ENCODE assay signal across 11 cellular contexts in genomic region chr3:192068464-192069254, GRCh38.
DNase-seq lines count a peak whose midpoint lies in the region; ATAC-seq and TF ChIP-seq lines count a peak whose summit lies in the region.
"Had no signal": no experiment of that assay in that cellular context is flagged by ENCODE, and none has a peak within 500 bp of the region (broad histone marks: within the 10 kb centered on the region; RNA-seq: fewer than 3 reads in every experiment).

No MANE protein-coding gene starts in this region.

- H3K4me3 Mint-ChIP-seq in neural progenitor cell, result no peak overlapping the region

- H3K9me3 ChIP-seq in neural progenitor cell (ENCODE audit: low read depth), result no peaks in the 10 kb centered on the region
- H3K9me3 ChIP-seq: spleen had no signal

- no peak overlapping the region for H3K27ac ChIP-seq in neural progenitor cell
- H3K27ac ChIP-seq: RWPE1, spleen had no signal

- H3K4me3 ChIP-seq in neural progenitor cell, result no peak overlapping the region
- H3K4me3 ChIP-seq: spleen had no signal

- peaks cover 9% of the 10 kb centered on the region for H3K36me3 Mint-ChIP-seq in neural progenitor cell

- H3K79me2 ChIP-seq in neural progenitor cell (ENCODE audit: low read depth), result no peaks in the 10 kb centered on the region

- H3K4me1 ChIP-seq in neural progenitor cell, result peaks cover 17% of the 10 kb centered on the region
- H3K4me1 ChIP-seq: spleen had no signal

- DNase-seq in neural progenitor cell (ENCODE audit: low spot score) (no peak), NOMO-1 treated with DMSO at 0.1 percent for 48 hours (lab: John Stamatoyannopoulos, UW; ENCODE audit: unreplicated experiment) (no peak)
- no peak for DNase-seq in activated CD4-positive, alpha-beta T cell treated with anti-CD3 and anti-CD28 coated beads, Interleukin-2, amount 50 U/mL, for 48 hours
- no peak for DNase-seq in activated T-cell treated with anti-CD3 and anti-CD28 coated beads, Interleukin-2, amount 50 U/mL, for 48 hours
- DNase-seq: anterior cingulate cortex, foreskin melanocyte, spleen had no signal

- H3F3A ChIP-seq in neural progenitor cell (ENCODE audit: low read depth), result peaks cover 15% of the 10 kb centered on the region

- peaks cover 12% of the 10 kb centered on the region for H3K4me1 Mint-ChIP-seq in neural progenitor cell

- no peak overlapping the region for H3K4me2 ChIP-seq in neural progenitor cell

- no peak overlapping the region for H3K9ac ChIP-seq in neural progenitor cell

- H4K20me1 ChIP-seq in neural progenitor cell (ENCODE audit: low read depth), result no peaks in the 10 kb centered on the region

- no peaks in the 10 kb centered on the region for H3K36me3 ChIP-seq in neural progenitor cell
- H3K36me3 ChIP-seq: spleen had no signal

- no peak overlapping the region for H3K27ac Mint-ChIP-seq in neural progenitor cell

- H3K27me3 Mint-ChIP-seq in neural progenitor cell (ENCODE audit: insufficient read depth, low read depth), result peaks cover 2% of the 10 kb centered on the region

- TF ChIP-seq CTCF in neural progenitor cell (IDR thresholded peaks at IDR 0.05), result no peak

- H3K9me3 Mint-ChIP-seq in neural progenitor cell, result peaks cover 22% of the 10 kb centered on the region

- peak overlapping the region; percentile 27 for H2AFZ ChIP-seq in neural progenitor cell (replicated peaks)

- peak; percentile 59 for ATAC-seq in GM19025 (IDR thresholded peaks at IDR 0.05; ENCODE audit: low read depth, unreplicated experiment)
- peak; percentile 66 for ATAC-seq in GM21737 (IDR thresholded peaks at IDR 0.05; ENCODE audit: unreplicated experiment)
- peak; percentile 66 for ATAC-seq in HG03159 (IDR thresholded peaks at IDR 0.05; ENCODE audit: unreplicated experiment)

- H3K27me3 ChIP-seq in neural progenitor cell, result no peaks in the 10 kb centered on the region
- H3K27me3 ChIP-seq: spleen had no signal
